ENCODE assay signal across 10 cellular contexts in the genomic region with DNA sequence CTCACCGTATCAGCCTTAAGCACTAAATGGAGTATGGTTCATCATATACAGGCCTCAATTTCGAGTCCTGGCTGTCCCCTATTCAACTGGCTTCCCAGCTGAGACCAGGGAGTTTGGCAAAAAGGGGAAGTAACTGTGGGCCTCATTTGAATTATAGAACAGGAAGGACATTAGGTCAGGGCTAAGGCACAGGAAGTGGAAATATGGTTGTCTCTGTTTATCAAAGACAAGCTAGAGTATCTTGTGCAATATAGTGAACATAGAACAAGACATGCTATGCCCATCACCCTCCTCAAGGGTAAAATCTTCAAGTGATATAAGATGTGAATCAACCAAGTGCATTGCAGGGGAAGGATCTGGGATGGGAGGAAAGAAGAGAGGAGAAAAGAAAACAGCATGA.
DNase-seq lines count a peak whose midpoint lies in the region; ATAC-seq, FAIRE-seq and TF ChIP-seq lines count a peak whose summit lies in the region.
"Had no signal": no experiment of that assay in that cellular context is flagged by ENCODE, and none has a peak within 500 bp of the region (broad histone marks: within the 10 kb centered on the region; RNA-seq: fewer than 3 reads in every experiment).

No MANE protein-coding gene starts in this region.

- no peak overlapping the region for H3K4me3 Mint-ChIP-seq in activated naive CD8-positive, alpha-beta T cell
- no peak overlapping the region for H3K4me3 Mint-ChIP-seq in activated naive CD8-positive, alpha-beta T cell treated with anti-CD3 and anti-CD28 coated beads, Interleukin-2, amount 50 U/mL, for 24 hours
- H3K4me3 Mint-ChIP-seq in stimulated activated naive B cell treated with anti-CD40 and anti-IgM and Interleukin-4, amounts not matched to agents 10 μg/mL and 1 μg/mL and 100 μg/mL, for 72 hours: no peak overlapping the region

- CTCF ChIA-PET in K562 (lab: Yijun Ruan, JAX; ENCODE audit: low intra/inter-chr PET ratio): no interaction called here

- ATAC-seq in activated naive CD8-positive, alpha-beta T cell treated with anti-CD3 and anti-CD28 coated beads, Interleukin-2, amount 50 U/mL, for 24 hours: no peak
- ATAC-seq in K562: peak; percentile 79
- peak; percentile 60 to 67 for ATAC-seq in stimulated activated naive B cell treated with anti-CD40 and anti-IgM and Interleukin-4, amounts not matched to agents 10 μg/mL and 1 μg/mL and 100 μg/mL, for 72 hours (replicated peaks)

- H3K4me2 ChIP-seq in K562 (ENCODE audit: insufficient read depth, low read length): no peak overlapping the region

- no peak for TF ChIP-seq POLR2A in K562 (conservative IDR thresholded peaks at IDR 0.05)
- no peak for TF ChIP-seq POLR2A in esophagus squamous epithelium (IDR thresholded peaks at IDR 0.05)

- H3K9me3 Mint-ChIP-seq in activated naive CD8-positive, alpha-beta T cell (ENCODE audit: low read depth): no peaks in the 10 kb centered on the region
- peaks cover 4% of the 10 kb centered on the region for H3K9me3 Mint-ChIP-seq in activated naive CD8-positive, alpha-beta T cell treated with anti-CD3 and anti-CD28 coated beads, Interleukin-2, amount 50 U/mL, for 24 hours
- H3K9me3 Mint-ChIP-seq in stimulated activated naive B cell treated with anti-CD40 and anti-IgM and Interleukin-4, amounts not matched to agents 10 μg/mL and 1 μg/mL and 100 μg/mL, for 72 hours: peaks cover 7 to 9% of the 10 kb centered on the region in 2 donors

- no peaks in the 10 kb centered on the region for H3K79me2 ChIP-seq in K562 (ENCODE audit: control insufficient read depth, insufficient read depth, low read length)

- H2AFZ ChIP-seq in K562 (ENCODE audit: low read depth, low read length): peak overlapping the region; percentile 66

- POLR2A ChIA-PET in K562 (lab: Yijun Ruan, JAX): no interaction called here

- H3K27me3 Mint-ChIP-seq in activated naive CD8-positive, alpha-beta T cell: no peaks in the 10 kb centered on the region
- peaks cover 3% of the 10 kb centered on the region for H3K27me3 Mint-ChIP-seq in activated naive CD8-positive, alpha-beta T cell treated with anti-CD3 and anti-CD28 coated beads, Interleukin-2, amount 50 U/mL, for 24 hours
- H3K27me3 Mint-ChIP-seq in stimulated activated naive B cell treated with anti-CD40 and anti-IgM and Interleukin-4, amounts not matched to agents 10 μg/mL and 1 μg/mL and 100 μg/mL, for 72 hours: no peaks in the 10 kb centered on the region

- no peak overlapping the region for H3K9ac ChIP-seq in K562 (ENCODE audit: insufficient read depth in 1 of 2, low read depth in 2 of 2, low read length in 2 of 2)

- no peaks in the 10 kb centered on the region for H4K20me1 ChIP-seq in K562 (replicated peaks; ENCODE audit: control insufficient read depth, insufficient read depth, low read length)

- intact Hi-C loops in K562 (cut with micrococcal nuclease): no loop called here
- intact Hi-C loops in esophagus squamous epithelium (cut with DNase I): no loop called here

- peak overlapping the region; percentile 12 for H3K27ac Mint-ChIP-seq in activated naive CD8-positive, alpha-beta T cell
- no peak overlapping the region for H3K27ac Mint-ChIP-seq in activated naive CD8-positive, alpha-beta T cell treated with anti-CD3 and anti-CD28 coated beads, Interleukin-2, amount 50 U/mL, for 24 hours
- no peak overlapping the region for H3K27ac Mint-ChIP-seq in stimulated activated naive B cell treated with anti-CD40 and anti-IgM and Interleukin-4, amounts not matched to agents 10 μg/mL and 1 μg/mL and 100 μg/mL, for 72 hours

- TF ChIP-seq CTCF in K562 (IDR thresholded peaks at IDR 0.05 in 2 of 3, conservative IDR thresholded peaks at IDR 0.05 in 1 of 3; ENCODE audit: insufficient read depth in 2 of 3, low read depth in 1 of 3, low read length in 3 of 3) (no peak), esophagus squamous epithelium (IDR thresholded peaks at IDR 0.05) (no peak)

- 15% methylated on average over 2 of the region's 2 CpGs for WGBS in K562 (ENCODE audit: insufficient coverage, low coverage, missing lambda C conversion rate)
- WGBS in esophagus squamous epithelium, 2 donors: 40 to 69% methylated on average over 2 of the region's 2 CpGs

- TF ChIP-seq RAD21 in K562 (CRISPR knock-in tag; conservative IDR thresholded peaks at IDR 0.05 in 1 of 2, IDR thresholded peaks at IDR 0.05 in 1 of 2): no peak

- peaks cover 0 to 9% of the 10 kb centered on the region in 2 experiments; a peak in 2 of 5 replicates for H3K4me1 ChIP-seq in K562 (replicated peaks in 1 of 2; ENCODE audit: control insufficient read depth in 2 of 2, insufficient read depth in 2 of 2, low read length in 2 of 2)
- H3K4me1 ChIP-seq in esophagus squamous epithelium: no peaks in the 10 kb centered on the region

- H3K27me3 ChIP-seq in K562 (ENCODE audit: control insufficient read depth in 2 of 2, insufficient read depth in 2 of 2, low read length in 2 of 2) (no peaks in the 10 kb centered on the region), esophagus squamous epithelium (no peaks in the 10 kb centered on the region)

- H3K4me1 Mint-ChIP-seq in activated naive CD8-positive, alpha-beta T cell (ENCODE audit: low read depth): peaks cover 20% of the 10 kb centered on the region
- H3K4me1 Mint-ChIP-seq in activated naive CD8-positive, alpha-beta T cell treated with anti-CD3 and anti-CD28 coated beads, Interleukin-2, amount 50 U/mL, for 24 hours: peaks cover 10% of the 10 kb centered on the region
- H3K4me1 Mint-ChIP-seq in stimulated activated naive B cell treated with anti-CD40 and anti-IgM and Interleukin-4, amounts not matched to agents 10 μg/mL and 1 μg/mL and 100 μg/mL, for 72 hours: peaks cover 7 to 13% of the 10 kb centered on the region in 2 donors

- in situ Hi-C loops in K562 (cut with MboI): no loop called here

- TF ChIP-seq EP300 in K562 (IDR thresholded peaks at IDR 0.05; ENCODE audit: low read length): no peak

- H3K36me3 ChIP-seq in K562 (ENCODE audit: control insufficient read depth, insufficient read depth, low read length) (no peaks in the 10 kb centered on the region), esophagus squamous epithelium (no peaks in the 10 kb centered on the region)

- DNase-seq in activated naive CD8-positive, alpha-beta T cell treated with anti-CD3 and anti-CD28 coated beads, Interleukin-2, amount 50 U/mL, for 24 hours: no peak
- DNase-seq in Kasumi-1 (lab: John Stamatoyannopoulos, UW): peak; percentile 66 to 78
- DNase-seq in K562 (ENCODE audit: extremely low read depth in 1 of 4, low spot score in 3 of 4): peak in 2 of 4 experiments; percentile 22 to 35
- DNase-seq in stimulated activated naive B cell treated with anti-CD40 and anti-IgM and Interleukin-4, amounts not matched to agents 10 μg/mL and 1 μg/mL and 100 μg/mL, for 72 hours: no peak
- DNase-seq in stimulated activated naive CD4-positive, alpha-beta T cell (lab: John Stamatoyannopoulos, UW): no peak
- DNase-seq in esophagus squamous epithelium (lab: John Stamatoyannopoulos, UW): no peak
- DNase-seq in amniotic stem cell (lab: John Stamatoyannopoulos, UW): no peak
- DNase-seq: foreskin melanocyte, small intestine had no signal

- no peaks in the 10 kb centered on the region for H3K36me3 Mint-ChIP-seq in activated naive CD8-positive, alpha-beta T cell
- no peaks in the 10 kb centered on the region for H3K36me3 Mint-ChIP-seq in activated naive CD8-positive, alpha-beta T cell treated with anti-CD3 and anti-CD28 coated beads, Interleukin-2, amount 50 U/mL, for 24 hours (ENCODE audit: low read depth)
- no peaks in the 10 kb centered on the region for H3K36me3 Mint-ChIP-seq in stimulated activated naive B cell treated with anti-CD40 and anti-IgM and Interleukin-4, amounts not matched to agents 10 μg/mL and 1 μg/mL and 100 μg/mL, for 72 hours

- H3K27ac ChIP-seq in K562 (ENCODE audit: extremely low read depth, low read depth, low read length): no peak overlapping the region
- H3K27ac ChIP-seq in esophagus squamous epithelium: peak overlapping the region in 1 of 4 donors; percentile 22

- H3K9me1 ChIP-seq in K562 (ENCODE audit: control insufficient read depth, insufficient read depth, low read length): no peaks in the 10 kb centered on the region

- peak; percentile 62 for FAIRE-seq in K562 (lab: Jason Lieb, UNC)
- FAIRE-seq: small intestine had no signal

- H3K4me3 ChIP-seq in K562: no peak overlapping the region
- no peak overlapping the region for H3K4me3 ChIP-seq in esophagus squamous epithelium

- no peaks in the 10 kb centered on the region; the same call in 1 of the 2 replicates for H3K9me3 ChIP-seq in K562 (replicated peaks; ENCODE audit: control insufficient read depth, insufficient read depth, low read depth, low read length)
- H3K9me3 ChIP-seq in esophagus squamous epithelium: no peaks in the 10 kb centered on the region

- BruUV-seq in K562 (replicated peaks; lab: Mats Ljungman, UMichigan): no TSS peak

TF ChIP-seq in K562, 482 proteins besides CTCF, POLR2A, EP300 and RAD21 (continues in another document):
- no peak for TF ChIP-seq MTA2 (IDR thresholded peaks at IDR 0.05; ENCODE audit: low read depth)
- TF ChIP-seq RBM25 (IDR thresholded peaks at IDR 0.05; ENCODE audit: low read depth, low read length, severe bottlenecking): no peak
- TF ChIP-seq IRF2 (CRISPR knock-in tag; IDR thresholded peaks at IDR 0.05): no peak
- TF ChIP-seq, protein P1, sequence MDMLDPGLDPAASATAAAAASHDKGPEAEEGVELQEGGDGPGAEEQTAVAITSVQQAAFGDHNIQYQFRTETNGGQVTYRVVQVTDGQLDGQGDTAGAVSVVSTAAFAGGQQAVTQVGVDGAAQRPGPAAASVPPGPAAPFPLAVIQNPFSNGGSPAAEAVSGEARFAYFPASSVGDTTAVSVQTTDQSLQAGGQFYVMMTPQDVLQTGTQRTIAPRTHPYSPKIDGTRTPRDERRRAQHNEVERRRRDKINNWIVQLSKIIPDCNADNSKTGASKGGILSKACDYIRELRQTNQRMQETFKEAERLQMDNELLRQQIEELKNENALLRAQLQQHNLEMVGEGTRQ (CRISPR knock-in tag; IDR thresholded peaks at IDR 0.05): no peak
- TF ChIP-seq, protein P2, sequence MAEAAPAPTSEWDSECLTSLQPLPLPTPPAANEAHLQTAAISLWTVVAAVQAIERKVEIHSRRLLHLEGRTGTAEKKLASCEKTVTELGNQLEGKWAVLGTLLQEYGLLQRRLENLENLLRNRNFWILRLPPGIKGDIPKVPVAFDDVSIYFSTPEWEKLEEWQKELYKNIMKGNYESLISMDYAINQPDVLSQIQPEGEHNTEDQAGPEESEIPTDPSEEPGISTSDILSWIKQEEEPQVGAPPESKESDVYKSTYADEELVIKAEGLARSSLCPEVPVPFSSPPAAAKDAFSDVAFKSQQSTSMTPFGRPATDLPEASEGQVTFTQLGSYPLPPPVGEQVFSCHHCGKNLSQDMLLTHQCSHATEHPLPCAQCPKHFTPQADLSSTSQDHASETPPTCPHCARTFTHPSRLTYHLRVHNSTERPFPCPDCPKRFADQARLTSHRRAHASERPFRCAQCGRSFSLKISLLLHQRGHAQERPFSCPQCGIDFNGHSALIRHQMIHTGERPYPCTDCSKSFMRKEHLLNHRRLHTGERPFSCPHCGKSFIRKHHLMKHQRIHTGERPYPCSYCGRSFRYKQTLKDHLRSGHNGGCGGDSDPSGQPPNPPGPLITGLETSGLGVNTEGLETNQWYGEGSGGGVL (CRISPR knock-in tag; IDR thresholded peaks at IDR 0.05): no peak

Comparison
In these comparisons a context has a peak if more than half of its experiments do, and no peak if none do; other contexts are left out.
1. DNase-seq: peak in Kasumi-1 (2 of 2); none in activated naive CD8-positive, alpha-beta T cell treated with anti-CD3 and anti-CD28 coated beads, Interleukin-2, amount 50 U/mL, for 24 hours (single experiment), stimulated activated naive B cell treated with anti-CD40 and anti-IgM and Interleukin-4, amounts not matched to agents 10 μg/mL and 1 μg/mL and 100 μg/mL, for 72 hours (single experiment), stimulated activated naive CD4-positive, alpha-beta T cell (0 of 6), esophagus squamous epithelium (single experiment) and amniotic stem cell (single experiment).